ENCODE assay signal across 24 cellular contexts in genomic region chr10:26384600-26384999, GRCh38. TPM values are rescaled to one million over a fixed set of nuclear protein-coding genes. Genes with fewer than 3 reads are reported as not detected.
DNase-seq lines count a peak whose midpoint lies in the region; ATAC-seq and TF ChIP-seq lines count a peak whose summit lies in the region.
"Had no signal": no experiment of that assay in that cellular context is flagged by ENCODE, and none has a peak within 500 bp of the region (broad histone marks: within the 10 kb centered on the region; RNA-seq: fewer than 3 reads in every experiment).

No MANE protein-coding gene starts in this region.

- no peaks in the 10 kb centered on the region for H3K27me3 ChIP-seq in upper lobe of left lung
- H3K27me3 ChIP-seq: MG63 had no signal

- H3K9me3 ChIP-seq in upper lobe of left lung = peaks cover 0 to 3% (median under 1%) of the 10 kb centered on the region in 4 donors
- H3K9me3 ChIP-seq: MG63 had no signal

- WGBS in upper lobe of left lung, 2 donors = 78% methylated on average over 3 of the region's 3 CpGs

- peak; percentile 68 for ATAC-seq in GM18858 (IDR thresholded peaks at IDR 0.05; ENCODE audit: unreplicated experiment)
- ATAC-seq in WTC11 = peak; percentile 52
- ATAC-seq in stimulated activated memory B cell treated with anti-CD40 and anti-IgM and Interleukin-4, amounts not matched to agents 10 μg/mL and 1 μg/mL and 100 μg/mL, for 72 hours = no peak
- no peak for ATAC-seq in upper lobe of left lung (ENCODE audit: low FRiP score in 2 of 2)
- ATAC-seq: Panc1 had no signal

- TF ChIP-seq CTCF in WTC11 (IDR thresholded peaks at IDR 0.05) (no peak), upper lobe of left lung (IDR thresholded peaks at IDR 0.05) (no peak)

- no peaks in the 10 kb centered on the region for H3K36me3 Mint-ChIP-seq in WTC11
- H3K36me3 Mint-ChIP-seq in stimulated activated memory B cell treated with anti-CD40 and anti-IgM and Interleukin-4, amounts not matched to agents 10 μg/mL and 1 μg/mL and 100 μg/mL, for 72 hours = peaks cover 3% of the 10 kb centered on the region

- TF ChIP-seq EP300 in upper lobe of left lung (IDR thresholded peaks at IDR 0.05) = no peak

- H3K4me1 Mint-ChIP-seq in WTC11 = peaks cover 3% of the 10 kb centered on the region
- peaks cover 33% of the 10 kb centered on the region for H3K4me1 Mint-ChIP-seq in stimulated activated memory B cell treated with anti-CD40 and anti-IgM and Interleukin-4, amounts not matched to agents 10 μg/mL and 1 μg/mL and 100 μg/mL, for 72 hours

- H3K36me3 ChIP-seq in upper lobe of left lung = no peaks in the 10 kb centered on the region
- H3K36me3 ChIP-seq: MG63 had no signal

- CTCF ChIA-PET in WTC11 (lab: Charles Lee) = no interaction called here

- no peak for TF ChIP-seq POLR2A in upper lobe of left lung (IDR thresholded peaks at IDR 0.05)

- POLR2A ChIA-PET in WTC11 (lab: Charles Lee) = interaction anchor here (0.6 kb wide), 1 partner anchor 102 kb away, joined by 5 read pairs; no protein-coding TSS in a partner anchor

- no peak overlapping the region for H3K27ac Mint-ChIP-seq in WTC11
- H3K27ac Mint-ChIP-seq in stimulated activated memory B cell treated with anti-CD40 and anti-IgM and Interleukin-4, amounts not matched to agents 10 μg/mL and 1 μg/mL and 100 μg/mL, for 72 hours = peak overlapping the region; percentile 71

- H3K9me3 Mint-ChIP-seq in WTC11 = peaks cover 3% of the 10 kb centered on the region
- H3K9me3 Mint-ChIP-seq in stimulated activated memory B cell treated with anti-CD40 and anti-IgM and Interleukin-4, amounts not matched to agents 10 μg/mL and 1 μg/mL and 100 μg/mL, for 72 hours = peaks cover 5% of the 10 kb centered on the region

- no peak overlapping the region for H3K4me3 ChIP-seq in upper lobe of left lung
- H3K4me3 ChIP-seq: MG63 had no signal

- no peak overlapping the region for H3K27ac ChIP-seq in upper lobe of left lung
- H3K27ac ChIP-seq: 22Rv1, RWPE1 had no signal

- no peak overlapping the region for H3K4me3 Mint-ChIP-seq in WTC11
- H3K4me3 Mint-ChIP-seq in stimulated activated memory B cell treated with anti-CD40 and anti-IgM and Interleukin-4, amounts not matched to agents 10 μg/mL and 1 μg/mL and 100 μg/mL, for 72 hours = no peak overlapping the region

- DNase-seq in DMS153 (lab: John Stamatoyannopoulos, UW) (peak; percentile 12), DMS153 treated with DMSO at 0.1 percent for 48 hours (lab: John Stamatoyannopoulos, UW; ENCODE audit: unreplicated experiment) (no peak), WTC11 (ENCODE audit: low spot score) (no peak), upper lobe of left lung (no peak), 8988T (no peak)
- no peak for DNase-seq in activated CD4-positive, alpha-beta T cell treated with anti-CD3 and anti-CD28 coated beads for 48 hours
- DNase-seq: Calu3, H7, KBM-7, MG63, NCI-H1092, NCI-H1417 treated with DMSO at 0.1 percent for 48 hours, NCI-H1694 treated with DMSO at 0.1 percent for 48 hours, NCI-H2081, NCI-H2171, NCI-H524, SHP77 treated with DMSO at 0.1 percent for 48 hours, T-helper 1 cell had no signal

- H3K27me3 Mint-ChIP-seq in WTC11 (ENCODE audit: low read depth) = 0 out of 2 replicates have a peak, but pooled peaks cover 2% of the 10 kb centered on the region
- H3K27me3 Mint-ChIP-seq in stimulated activated memory B cell treated with anti-CD40 and anti-IgM and Interleukin-4, amounts not matched to agents 10 μg/mL and 1 μg/mL and 100 μg/mL, for 72 hours = no peaks in the 10 kb centered on the region

- no peaks in the 10 kb centered on the region for H3K4me1 ChIP-seq in upper lobe of left lung

TF ChIP-seq in WTC11, 78 proteins besides CTCF, POLR2A, EP300 and RAD21 (continues in another document):
- no peak for TF ChIP-seq TP53 (CRISPR knock-in tag; IDR thresholded peaks at IDR 0.05)
- TF ChIP-seq, protein P1, sequence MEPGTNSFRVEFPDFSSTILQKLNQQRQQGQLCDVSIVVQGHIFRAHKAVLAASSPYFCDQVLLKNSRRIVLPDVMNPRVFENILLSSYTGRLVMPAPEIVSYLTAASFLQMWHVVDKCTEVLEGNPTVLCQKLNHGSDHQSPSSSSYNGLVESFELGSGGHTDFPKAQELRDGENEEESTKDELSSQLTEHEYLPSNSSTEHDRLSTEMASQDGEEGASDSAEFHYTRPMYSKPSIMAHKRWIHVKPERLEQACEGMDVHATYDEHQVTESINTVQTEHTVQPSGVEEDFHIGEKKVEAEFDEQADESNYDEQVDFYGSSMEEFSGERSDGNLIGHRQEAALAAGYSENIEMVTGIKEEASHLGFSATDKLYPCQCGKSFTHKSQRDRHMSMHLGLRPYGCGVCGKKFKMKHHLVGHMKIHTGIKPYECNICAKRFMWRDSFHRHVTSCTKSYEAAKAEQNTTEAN (CRISPR knock-in tag; IDR thresholded peaks at IDR 0.05) = no peak
- TF ChIP-seq, protein P2, sequence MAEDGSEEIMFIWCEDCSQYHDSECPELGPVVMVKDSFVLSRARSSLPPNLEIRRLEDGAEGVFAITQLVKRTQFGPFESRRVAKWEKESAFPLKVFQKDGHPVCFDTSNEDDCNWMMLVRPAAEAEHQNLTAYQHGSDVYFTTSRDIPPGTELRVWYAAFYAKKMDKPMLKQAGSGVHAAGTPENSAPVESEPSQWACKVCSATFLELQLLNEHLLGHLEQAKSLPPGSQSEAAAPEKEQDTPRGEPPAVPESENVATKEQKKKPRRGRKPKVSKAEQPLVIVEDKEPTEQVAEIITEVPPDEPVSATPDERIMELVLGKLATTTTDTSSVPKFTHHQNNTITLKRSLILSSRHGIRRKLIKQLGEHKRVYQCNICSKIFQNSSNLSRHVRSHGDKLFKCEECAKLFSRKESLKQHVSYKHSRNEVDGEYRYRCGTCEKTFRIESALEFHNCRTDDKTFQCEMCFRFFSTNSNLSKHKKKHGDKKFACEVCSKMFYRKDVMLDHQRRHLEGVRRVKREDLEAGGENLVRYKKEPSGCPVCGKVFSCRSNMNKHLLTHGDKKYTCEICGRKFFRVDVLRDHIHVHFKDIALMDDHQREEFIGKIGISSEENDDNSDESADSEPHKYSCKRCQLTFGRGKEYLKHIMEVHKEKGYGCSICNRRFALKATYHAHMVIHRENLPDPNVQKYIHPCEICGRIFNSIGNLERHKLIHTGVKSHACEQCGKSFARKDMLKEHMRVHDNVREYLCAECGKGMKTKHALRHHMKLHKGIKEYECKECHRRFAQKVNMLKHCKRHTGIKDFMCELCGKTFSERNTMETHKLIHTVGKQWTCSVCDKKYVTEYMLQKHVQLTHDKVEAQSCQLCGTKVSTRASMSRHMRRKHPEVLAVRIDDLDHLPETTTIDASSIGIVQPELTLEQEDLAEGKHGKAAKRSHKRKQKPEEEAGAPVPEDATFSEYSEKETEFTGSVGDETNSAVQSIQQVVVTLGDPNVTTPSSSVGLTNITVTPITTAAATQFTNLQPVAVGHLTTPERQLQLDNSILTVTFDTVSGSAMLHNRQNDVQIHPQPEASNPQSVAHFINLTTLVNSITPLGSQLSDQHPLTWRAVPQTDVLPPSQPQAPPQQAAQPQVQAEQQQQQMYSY (CRISPR knock-in tag; IDR thresholded peaks at IDR 0.05) = no peak
- TF ChIP-seq ZNF671 (CRISPR knock-in tag; IDR thresholded peaks at IDR 0.05) = no peak
- TF ChIP-seq, protein P3, sequence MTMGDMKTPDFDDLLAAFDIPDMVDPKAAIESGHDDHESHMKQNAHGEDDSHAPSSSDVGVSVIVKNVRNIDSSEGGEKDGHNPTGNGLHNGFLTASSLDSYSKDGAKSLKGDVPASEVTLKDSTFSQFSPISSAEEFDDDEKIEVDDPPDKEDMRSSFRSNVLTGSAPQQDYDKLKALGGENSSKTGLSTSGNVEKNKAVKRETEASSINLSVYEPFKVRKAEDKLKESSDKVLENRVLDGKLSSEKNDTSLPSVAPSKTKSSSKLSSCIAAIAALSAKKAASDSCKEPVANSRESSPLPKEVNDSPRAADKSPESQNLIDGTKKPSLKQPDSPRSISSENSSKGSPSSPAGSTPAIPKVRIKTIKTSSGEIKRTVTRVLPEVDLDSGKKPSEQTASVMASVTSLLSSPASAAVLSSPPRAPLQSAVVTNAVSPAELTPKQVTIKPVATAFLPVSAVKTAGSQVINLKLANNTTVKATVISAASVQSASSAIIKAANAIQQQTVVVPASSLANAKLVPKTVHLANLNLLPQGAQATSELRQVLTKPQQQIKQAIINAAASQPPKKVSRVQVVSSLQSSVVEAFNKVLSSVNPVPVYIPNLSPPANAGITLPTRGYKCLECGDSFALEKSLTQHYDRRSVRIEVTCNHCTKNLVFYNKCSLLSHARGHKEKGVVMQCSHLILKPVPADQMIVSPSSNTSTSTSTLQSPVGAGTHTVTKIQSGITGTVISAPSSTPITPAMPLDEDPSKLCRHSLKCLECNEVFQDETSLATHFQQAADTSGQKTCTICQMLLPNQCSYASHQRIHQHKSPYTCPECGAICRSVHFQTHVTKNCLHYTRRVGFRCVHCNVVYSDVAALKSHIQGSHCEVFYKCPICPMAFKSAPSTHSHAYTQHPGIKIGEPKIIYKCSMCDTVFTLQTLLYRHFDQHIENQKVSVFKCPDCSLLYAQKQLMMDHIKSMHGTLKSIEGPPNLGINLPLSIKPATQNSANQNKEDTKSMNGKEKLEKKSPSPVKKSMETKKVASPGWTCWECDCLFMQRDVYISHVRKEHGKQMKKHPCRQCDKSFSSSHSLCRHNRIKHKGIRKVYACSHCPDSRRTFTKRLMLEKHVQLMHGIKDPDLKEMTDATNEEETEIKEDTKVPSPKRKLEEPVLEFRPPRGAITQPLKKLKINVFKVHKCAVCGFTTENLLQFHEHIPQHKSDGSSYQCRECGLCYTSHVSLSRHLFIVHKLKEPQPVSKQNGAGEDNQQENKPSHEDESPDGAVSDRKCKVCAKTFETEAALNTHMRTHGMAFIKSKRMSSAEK (CRISPR knock-in tag; IDR thresholded peaks at IDR 0.05; ENCODE audit: borderline replicate concordance) = no peak
- TF ChIP-seq TEAD4 (CRISPR knock-in tag; IDR thresholded peaks at IDR 0.05) = no peak
- TF ChIP-seq IRF2 (CRISPR knock-in tag; IDR thresholded peaks at IDR 0.05; ENCODE audit: borderline replicate concordance, low read depth) = no peak

RNA-seq across cellular contexts. Expression of gene APBB1IP, which starts 53.5 kb away (rescaled TPM):
- 0.16 to 0.22 TPM (median 0.18 TPM) in 3 replicates for total RNA-seq in WTC11 (2021)
- total RNA-seq in upper lobe of left lung = 10 to 100 TPM; 15.8 to 45.1 (median 31.3) TPM
- total RNA-seq: H7, LHCN-M2 had no signal

Comparison
In these comparisons a context has a peak if more than half of its experiments do, and no peak if none do; other contexts are left out.
1. ATAC-seq: peak in GM18858 (single experiment) and WTC11 (single experiment); none in stimulated activated memory B cell treated with anti-CD40 and anti-IgM and Interleukin-4, amounts not matched to agents 10 μg/mL and 1 μg/mL and 100 μg/mL, for 72 hours (single experiment) and upper lobe of left lung (0 of 2).
2. RNA of gene APBB1IP, which starts 53.5 kb away (total RNA-seq): 15.8 to 45.1 TPM in upper lobe of left lung; 0.16 to 0.22 TPM in WTC11; every median in the first group is over 10 times any median in the second.